Comparison of ENCODE assay signal across 11 cellular contexts in the genomic region with DNA sequence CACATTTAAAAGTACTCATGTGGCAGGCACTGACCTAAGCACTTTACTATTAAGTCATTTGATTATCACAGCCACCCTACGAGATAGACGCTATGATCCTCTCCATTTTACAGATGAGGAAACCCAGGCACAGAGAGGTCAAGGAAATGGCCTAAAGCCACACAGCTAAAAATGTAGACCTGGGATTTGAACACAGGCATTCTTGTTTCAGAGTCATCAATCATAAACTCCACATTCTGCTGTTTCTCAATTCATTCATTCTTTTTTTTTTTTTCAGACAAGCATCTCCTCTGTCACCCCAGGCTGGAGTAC. TPM values are rescaled to one million over a fixed set of nuclear protein-coding genes. Genes with fewer than 3 reads are reported as not detected.
DNase-seq lines count a peak whose midpoint lies in the region; ATAC-seq and TF ChIP-seq lines count a peak whose summit lies in the region.
"Had no signal": no experiment of that assay in that cellular context is flagged by ENCODE, and none has a peak within 500 bp of the region (broad histone marks: within the 10 kb centered on the region; RNA-seq: fewer than 3 reads in every experiment).

No MANE protein-coding gene starts in this region.

- H3K36me3 ChIP-seq in HUES64 (ENCODE audit: insufficient read depth, low read length) (peaks cover 67% of the 10 kb centered on the region), mesodermal cell (ENCODE audit: control insufficient read depth, insufficient read depth, low read length) (peaks cover 86% of the 10 kb centered on the region), tibial artery (peaks cover 0 to 29% (median 19%) of the 10 kb centered on the region in 3 donors), Peyer's patch (peaks cover 0 to 40% (median 0%) of the 10 kb centered on the region in 3 donors)
- H3K36me3 ChIP-seq: ovary had no signal

- no peak overlapping the region for H3K4me3 ChIP-seq in HUES64 (ENCODE audit: low read length)
- no peak overlapping the region for H3K4me3 ChIP-seq in mesodermal cell (ENCODE audit: extremely low read depth, insufficient read depth, low read length, poor library complexity, severe bottlenecking)
- H3K4me3 ChIP-seq in tibial artery, result no peak overlapping the region
- no peak overlapping the region for H3K4me3 ChIP-seq in Peyer's patch
- H3K4me3 ChIP-seq: ovary had no signal

- H3K9me3 ChIP-seq in HUES64 (ENCODE audit: insufficient read depth, low read depth, low read length) (no peaks in the 10 kb centered on the region), mesodermal cell (ENCODE audit: control insufficient read depth, low read length) (no peaks in the 10 kb centered on the region), tibial artery (no peaks in the 10 kb centered on the region), Peyer's patch (no peaks in the 10 kb centered on the region)
- H3K9me3 ChIP-seq: ovary had no signal

- peaks cover 53% of the 10 kb centered on the region for H3K4me1 Mint-ChIP-seq in MCF 10A (ENCODE audit: insufficient read depth, unreplicated experiment)
- H3K4me1 Mint-ChIP-seq in stimulated activated memory B cell treated with anti-CD40 and anti-IgM and Interleukin-4, amounts not matched to agents 10 μg/mL and 1 μg/mL and 100 μg/mL, for 72 hours, result peaks cover 18% of the 10 kb centered on the region
- H3K4me1 Mint-ChIP-seq: CD4-positive, CD25-positive, alpha-beta regulatory T cell had no signal

- H3K9me3 Mint-ChIP-seq in MCF 10A (ENCODE audit: unreplicated experiment), result no peaks in the 10 kb centered on the region
- peaks cover 5% of the 10 kb centered on the region for H3K9me3 Mint-ChIP-seq in stimulated activated memory B cell treated with anti-CD40 and anti-IgM and Interleukin-4, amounts not matched to agents 10 μg/mL and 1 μg/mL and 100 μg/mL, for 72 hours
- H3K9me3 Mint-ChIP-seq: CD4-positive, CD25-positive, alpha-beta regulatory T cell had no signal

- H3K27ac Mint-ChIP-seq in MCF 10A (ENCODE audit: low read depth, unreplicated experiment), result no peak overlapping the region
- no peak overlapping the region for H3K27ac Mint-ChIP-seq in stimulated activated memory B cell treated with anti-CD40 and anti-IgM and Interleukin-4, amounts not matched to agents 10 μg/mL and 1 μg/mL and 100 μg/mL, for 72 hours
- H3K27ac Mint-ChIP-seq: CD4-positive, CD25-positive, alpha-beta regulatory T cell had no signal

- H3K27me3 Mint-ChIP-seq in MCF 10A (ENCODE audit: insufficient read depth, unreplicated experiment), result no peaks in the 10 kb centered on the region
- peaks cover 88% of the 10 kb centered on the region for H3K27me3 Mint-ChIP-seq in stimulated activated memory B cell treated with anti-CD40 and anti-IgM and Interleukin-4, amounts not matched to agents 10 μg/mL and 1 μg/mL and 100 μg/mL, for 72 hours

- H3K4me1 ChIP-seq in HUES64 (ENCODE audit: insufficient read depth, low read length) (peaks cover 52% of the 10 kb centered on the region), mesodermal cell (ENCODE audit: control insufficient read depth, insufficient read depth, low read length, poor library complexity, severe bottlenecking) (peaks cover 85% of the 10 kb centered on the region), tibial artery (peaks cover 0 to 73% (median 50%) of the 10 kb centered on the region in 4 donors), Peyer's patch (peaks cover 0 to 37% (median 10%) of the 10 kb centered on the region in 4 donors)

- no peak for TF ChIP-seq CTCF in MCF 10A (IDR thresholded peaks at IDR 0.05; ENCODE audit: unreplicated experiment)
- TF ChIP-seq CTCF in tibial artery (IDR thresholded peaks at IDR 0.05), result no peak
- no peak for TF ChIP-seq CTCF in Peyer's patch (IDR thresholded peaks at IDR 0.05)

- peaks cover 82% of the 10 kb centered on the region for H3K36me3 Mint-ChIP-seq in MCF 10A (ENCODE audit: insufficient read depth, unreplicated experiment)
- H3K36me3 Mint-ChIP-seq in stimulated activated memory B cell treated with anti-CD40 and anti-IgM and Interleukin-4, amounts not matched to agents 10 μg/mL and 1 μg/mL and 100 μg/mL, for 72 hours, result no peaks in the 10 kb centered on the region
- H3K36me3 Mint-ChIP-seq: CD4-positive, CD25-positive, alpha-beta regulatory T cell had no signal

- no TSS peak for BruUV-seq in MCF 10A (replicated peaks; lab: Mats Ljungman, UMichigan)

- intact Hi-C loops in MCF 10A (cut with micrococcal nuclease) (loop anchor here (2.0 to 10.0 kb wide), 3 partner anchors 35 to 97 kb away; no protein-coding TSS in a partner anchor), tibial artery (cut with DNase I; ENCODE audit: low total_unique reads) (no loop called here)

- DNase-seq in MCF 10A (ENCODE audit: unreplicated experiment) (no peak), tibial artery (no peak), DMS153 (lab: John Stamatoyannopoulos, UW) (no peak), Peyer's patch (no peak)
- DNase-seq: CD4-positive, CD25-positive, alpha-beta regulatory T cell; ovary; stimulated activated CD4-positive, alpha-beta T cell treated with anti-CD3 and anti-CD28 coated beads, Interleukin-2, amount 100 ng/mL, for 24 hours had no signal

- peak overlapping the region; percentile 69 for H3K4me3 Mint-ChIP-seq in MCF 10A (ENCODE audit: unreplicated experiment)
- no peak overlapping the region for H3K4me3 Mint-ChIP-seq in stimulated activated memory B cell treated with anti-CD40 and anti-IgM and Interleukin-4, amounts not matched to agents 10 μg/mL and 1 μg/mL and 100 μg/mL, for 72 hours
- H3K4me3 Mint-ChIP-seq: CD4-positive, CD25-positive, alpha-beta regulatory T cell had no signal

- no peak overlapping the region for H3K9ac ChIP-seq in HUES64 (ENCODE audit: low read depth, low read length)

- 90% methylated on average over 2 of the region's 2 CpGs for WGBS in HUES64
- WGBS in mesodermal cell (ENCODE audit: insufficient coverage in 2 of 2), 2 experiments, result 86 to 92% methylated on average over 2 of the region's 2 CpGs

- H3K27ac ChIP-seq in HUES64 (ENCODE audit: low read depth, low read length), result peak overlapping the region; percentile 89; the same call in 1 of the 2 replicates
- H3K27ac ChIP-seq in mesodermal cell (ENCODE audit: low read depth, low read length, severe bottlenecking), result peak overlapping the region; percentile 99
- peak overlapping the region; percentile 76 for H3K27ac ChIP-seq in tibial artery
- peak overlapping the region in 1 of 4 donors; percentile 94 for H3K27ac ChIP-seq in Peyer's patch
- H3K27ac ChIP-seq: VCaP had no signal

- no peak for TF ChIP-seq POLR2A in Peyer's patch (IDR thresholded peaks at IDR 0.05)

- POLR2A ChIA-PET in MCF 10A (lab: Yijun Ruan, JAX), result interaction anchor here (0.6 to 6.7 kb wide), 10 partner anchors 8 to 155 kb away, joined by 3 to 112 read pairs (median 8); a partner anchor contains a TSS

- CTCF ChIA-PET in MCF 10A (lab: Yijun Ruan, JAX), result interaction anchor here (15.2 kb wide), 1 partner anchor 67 kb away, joined by 156 read pairs; no protein-coding TSS in a partner anchor

- no peak for ATAC-seq in stimulated activated memory B cell treated with anti-CD40 and anti-IgM and Interleukin-4, amounts not matched to agents 10 μg/mL and 1 μg/mL and 100 μg/mL, for 72 hours

- H3K27me3 ChIP-seq in HUES64 (ENCODE audit: insufficient read depth, low read length), result no peaks in the 10 kb centered on the region
- H3K27me3 ChIP-seq in tibial artery, result no peaks in the 10 kb centered on the region
- no peaks in the 10 kb centered on the region for H3K27me3 ChIP-seq in Peyer's patch
- H3K27me3 ChIP-seq: ovary had no signal

RNA-seq across cellular contexts. Expression of a gene that starts 8.3 kb away (rescaled TPM):
- polyA plus RNA-seq in HUES64 (2013, experiment 1 of 2), result 28.0 TPM
- 32.0 TPM for polyA plus RNA-seq in HUES64 (2013, experiment 2 of 2)
- total RNA-seq in MCF 10A (2022), result 206 and 248 TPM in 2 replicates
- 89.4 TPM for polyA plus RNA-seq in mesodermal cell (2013, experiment 1 of 2)
- 69.9 TPM for polyA plus RNA-seq in mesodermal cell (2013, experiment 2 of 2)
- 10 to 100 TPM; 23.5 to 42.6 (median 35.5) TPM for total RNA-seq in Peyer's patch
- total RNA-seq: CD4-positive, CD25-positive, alpha-beta regulatory T cell had no signal
- polyA plus RNA-seq: CD4-positive, CD25-positive, alpha-beta regulatory T cell had no signal
